37 cellular contexts compared by ENCODE assay signal in genomic region chr10:19801369-19801768, GRCh38. TPM values are rescaled to one million over a fixed set of nuclear protein-coding genes. Genes with fewer than 3 reads are reported as not detected.
"Had no signal": no experiment of that assay in that cellular context is flagged by ENCODE, and none has a peak within 500 bp of the region (broad histone marks: within the 10 kb centered on the region; RNA-seq: fewer than 3 reads in every experiment).

No MANE protein-coding gene starts in this region.

- H3K27ac Mint-ChIP-seq: activated naive CD4-positive, alpha-beta T cell treated with anti-CD3 and anti-CD28 coated beads for 36 hours; activated naive CD4-positive, alpha-beta T cell treated with anti-CD3 and anti-CD28 coated beads, Interleukin-2, amount 10 ng/mL, durations not matched to agents 7 days and 5 days; activated naive CD4-positive, alpha-beta T cell treated with anti-CD3 and anti-CD28 coated beads, Interleukin-2, amount 50 U/mL, for 24 hours; activated naive CD4-positive, alpha-beta T cell treated with anti-CD3 and anti-CD28 coated beads, Interleukin-2, amount 50 U/mL, for 72 hours; activated naive CD8-positive, alpha-beta T cell; activated naive CD8-positive, alpha-beta T cell treated with anti-CD3 and anti-CD28 coated beads for 36 hours; activated naive CD8-positive, alpha-beta T cell treated with anti-CD3 and anti-CD28 coated beads, Interleukin-2, amount 10 ng/mL, durations not matched to agents 7 days and 5 days; activated naive CD8-positive, alpha-beta T cell treated with anti-CD3 and anti-CD28 coated beads, Interleukin-2, amount 50 U/mL, for 24 hours; activated T-cell treated with anti-CD3 and anti-CD28 coated beads, Interleukin-2, amount 50 U/mL, for 24 hours; activated T-cell treated with anti-CD3 and anti-CD28 coated beads, Interleukin-2, amount 50 U/mL, for 72 hours; activated T-helper 1 cell treated with anti-CD3 and anti-CD28 coated beads, Interleukin-12 subunit alpha, Interleukin-12 subunit beta, Interleukin-2, Interleukin-4 antibody, amounts not matched to agents 30 ng/mL and 10 ng/mL and 1 ng/mL, durations not matched to agents 14 hours and 24 hours and 36 hours; activated T-helper 17 cell treated with anti-CD3 and anti-CD28 coated beads, Interleukin-2, amount 50 U/mL, for 72 hours; activated T-helper 2 cell treated with anti-CD3 and anti-CD28 coated beads, Interferon-gamma antibody, Interleukin-2, Interleukin-4, amounts not matched to agents 10 μg/mL and 5 μg/mL and 100 μg/mL, durations not matched to agents 14 hours and 24 hours and 36 hours; brain had no signal

- H3K36me3 Mint-ChIP-seq: activated naive CD4-positive, alpha-beta T cell treated with anti-CD3 and anti-CD28 coated beads, Interleukin-2, amount 10 ng/mL, durations not matched to agents 7 days and 5 days; activated naive CD4-positive, alpha-beta T cell treated with anti-CD3 and anti-CD28 coated beads, Interleukin-2, amount 50 U/mL, for 72 hours; activated naive CD8-positive, alpha-beta T cell; activated naive CD8-positive, alpha-beta T cell treated with anti-CD3 and anti-CD28 coated beads for 36 hours; activated naive CD8-positive, alpha-beta T cell treated with anti-CD3 and anti-CD28 coated beads, Interleukin-2, amount 10 ng/mL, durations not matched to agents 7 days and 5 days; brain had no signal

- H3K36me3 ChIP-seq: adrenal gland, ascending aorta, brain microvascular endothelial cell, breast epithelium, cardiac muscle cell had no signal

- H3K27me3 ChIP-seq: adrenal gland, ascending aorta, body of pancreas, brain microvascular endothelial cell, breast epithelium, cardiac muscle cell had no signal

- H3K27me3 Mint-ChIP-seq: activated naive CD4-positive, alpha-beta T cell treated with anti-CD3 and anti-CD28 coated beads, Interleukin-2, amount 10 ng/mL, durations not matched to agents 7 days and 5 days; activated naive CD4-positive, alpha-beta T cell treated with anti-CD3 and anti-CD28 coated beads, Interleukin-2, amount 50 U/mL, for 24 hours; activated naive CD8-positive, alpha-beta T cell; activated naive CD8-positive, alpha-beta T cell treated with anti-CD3 and anti-CD28 coated beads for 36 hours; activated naive CD8-positive, alpha-beta T cell treated with anti-CD3 and anti-CD28 coated beads, Interleukin-2, amount 10 ng/mL, durations not matched to agents 7 days and 5 days; activated naive CD8-positive, alpha-beta T cell treated with anti-CD3 and anti-CD28 coated beads, Interleukin-2, amount 50 U/mL, for 24 hours; activated T-cell treated with anti-CD3 and anti-CD28 coated beads, Interleukin-2, amount 50 U/mL, for 24 hours; activated T-helper 17 cell treated with anti-CD3 and anti-CD28 coated beads, Interleukin-2, amount 50 U/mL, for 72 hours; central memory CD8-positive, alpha-beta T cell had no signal

- H3K9me3 Mint-ChIP-seq: activated naive CD4-positive, alpha-beta T cell treated with anti-CD3 and anti-CD28 coated beads, Interleukin-2, amount 10 ng/mL, durations not matched to agents 7 days and 5 days; activated T-helper 2 cell treated with anti-CD3 and anti-CD28 coated beads, Interferon-gamma antibody, Interleukin-2, Interleukin-4, amounts not matched to agents 10 μg/mL and 5 μg/mL and 100 μg/mL, durations not matched to agents 14 hours and 24 hours and 36 hours had no signal

- H3K4me3 Mint-ChIP-seq: activated naive CD4-positive, alpha-beta T cell treated with anti-CD3 and anti-CD28 coated beads for 36 hours; activated naive CD4-positive, alpha-beta T cell treated with anti-CD3 and anti-CD28 coated beads, Interleukin-2, amount 10 ng/mL, durations not matched to agents 7 days and 5 days; activated naive CD4-positive, alpha-beta T cell treated with anti-CD3 and anti-CD28 coated beads, Interleukin-2, amount 50 U/mL, for 24 hours; activated naive CD8-positive, alpha-beta T cell; activated naive CD8-positive, alpha-beta T cell treated with anti-CD3 and anti-CD28 coated beads for 36 hours; activated naive CD8-positive, alpha-beta T cell treated with anti-CD3 and anti-CD28 coated beads, Interleukin-2, amount 10 ng/mL, durations not matched to agents 7 days and 5 days; activated naive CD8-positive, alpha-beta T cell treated with anti-CD3 and anti-CD28 coated beads, Interleukin-2, amount 50 U/mL, for 24 hours; activated T-cell treated with anti-CD3 and anti-CD28 coated beads, Interleukin-2, amount 50 U/mL, for 24 hours; activated T-cell treated with anti-CD3 and anti-CD28 coated beads, Interleukin-2, amount 50 U/mL, for 4 hours; activated T-cell treated with anti-CD3 and anti-CD28 coated beads, Interleukin-2, amount 50 U/mL, for 72 hours; activated T-helper 1 cell treated with anti-CD3 and anti-CD28 coated beads, Interleukin-12 subunit alpha, Interleukin-12 subunit beta, Interleukin-2, Interleukin-4 antibody, amounts not matched to agents 30 ng/mL and 10 ng/mL and 1 ng/mL, durations not matched to agents 14 hours and 24 hours and 36 hours; activated T-helper 17 cell treated with anti-CD3 and anti-CD28 coated beads, Interleukin-2, amount 50 U/mL, for 72 hours; brain; central memory CD8-positive, alpha-beta T cell had no signal

- H3K27ac ChIP-seq: adrenal gland, ascending aorta, body of pancreas, brain microvascular endothelial cell, breast epithelium, cardiac muscle cell had no signal

- H3K4me1 Mint-ChIP-seq: activated naive CD4-positive, alpha-beta T cell treated with anti-CD3 and anti-CD28 coated beads, Interleukin-2, amount 10 ng/mL, durations not matched to agents 7 days and 5 days; activated naive CD4-positive, alpha-beta T cell treated with anti-CD3 and anti-CD28 coated beads, Interleukin-2, amount 50 U/mL, for 24 hours; activated naive CD8-positive, alpha-beta T cell treated with anti-CD3 and anti-CD28 coated beads for 36 hours; activated naive CD8-positive, alpha-beta T cell treated with anti-CD3 and anti-CD28 coated beads, Interleukin-2, amount 10 ng/mL, durations not matched to agents 7 days and 5 days; activated naive CD8-positive, alpha-beta T cell treated with anti-CD3 and anti-CD28 coated beads, Interleukin-2, amount 50 U/mL, for 24 hours; activated T-helper 17 cell treated with anti-CD3 and anti-CD28 coated beads, Interleukin-2, amount 50 U/mL, for 72 hours; brain; central memory CD8-positive, alpha-beta T cell had no signal

- DNase-seq: activated effector memory CD4-positive, alpha-beta T cell treated with anti-CD3 and anti-CD28 coated beads, Interleukin-2, amount 50 U/mL, for 16 hours; activated effector memory CD4-positive, alpha-beta T cell treated with Interleukin-2 at 50 U/mL for 16 hours; activated gamma-delta T cell; activated gamma-delta T cell treated with Interleukin-2 at 50 U/mL for 16 hours; activated naive CD4-positive, alpha-beta T cell; activated naive CD4-positive, alpha-beta T cell treated with anti-CD3 and anti-CD28 coated beads for 36 hours; activated naive CD4-positive, alpha-beta T cell treated with anti-CD3 and anti-CD28 coated beads, Interleukin-2, amount 10 ng/mL, durations not matched to agents 7 days and 5 days; activated naive CD4-positive, alpha-beta T cell treated with anti-CD3 and anti-CD28 coated beads, Interleukin-2, amount 50 U/mL, for 16 hours; activated naive CD4-positive, alpha-beta T cell treated with Interleukin-2 at 50 U/mL for 16 hours; activated naive CD8-positive, alpha-beta T cell treated with anti-CD3 and anti-CD28 coated beads for 36 hours; activated naive CD8-positive, alpha-beta T cell treated with anti-CD3 and anti-CD28 coated beads, Interleukin-2, amount 10 ng/mL, durations not matched to agents 7 days and 5 days; activated naive CD8-positive, alpha-beta T cell treated with anti-CD3 and anti-CD28 coated beads, Interleukin-2, amount 50 U/mL, for 24 hours; activated T-cell treated with anti-CD3 and anti-CD28 coated beads, Interleukin-2, amount 50 U/mL, for 24 hours; activated T-cell treated with anti-CD3 and anti-CD28 coated beads, Interleukin-2, amount 50 U/mL, for 4 hours; activated T-cell treated with anti-CD3 and anti-CD28 coated beads, Interleukin-2, amount 50 U/mL, for 48 hours; activated T-cell treated with anti-CD3 and anti-CD28 coated beads, Interleukin-2, amount 50 U/mL, for 72 hours; adrenal gland; amniotic stem cell; amygdala; anterior cingulate cortex; aorta; body of pancreas; brain microvascular endothelial cell; caudate nucleus; central memory CD4-positive, alpha-beta T cell; cerebellar nuclear complex had no signal

- ATAC-seq: activated naive CD4-positive, alpha-beta T cell treated with anti-CD3 and anti-CD28 coated beads, Interleukin-2, amount 50 U/mL, for 72 hours; activated naive CD8-positive, alpha-beta T cell treated with anti-CD3 and anti-CD28 coated beads, Interleukin-2, amount 50 U/mL, for 24 hours; activated T-cell treated with anti-CD3 and anti-CD28 coated beads, Interleukin-2, amount 50 U/mL, for 4 hours; activated T-cell treated with anti-CD3 and anti-CD28 coated beads, Interleukin-2, amount 50 U/mL, for 72 hours; activated T-helper 17 cell treated with anti-CD3 and anti-CD28 coated beads, Interleukin-2, amount 50 U/mL, for 72 hours; body of pancreas had no signal

- H3K4me1 ChIP-seq: adrenal gland, ascending aorta, body of pancreas, breast epithelium had no signal

- H3K9me3 ChIP-seq: adrenal gland, ascending aorta, body of pancreas, breast epithelium had no signal

- H3K4me3 ChIP-seq: adrenal gland, ascending aorta, body of pancreas, breast epithelium, cardiac muscle cell had no signal

RNA-seq across cellular contexts. Expression of gene PLXDC2, which starts 14.9 kb away (rescaled TPM):
- total RNA-seq: activated naive CD4-positive, alpha-beta T cell treated with anti-CD3 and anti-CD28 coated beads for 36 hours; activated naive CD4-positive, alpha-beta T cell treated with anti-CD3 and anti-CD28 coated beads, Interleukin-2, amount 50 U/mL, for 72 hours; activated T-helper 1 cell treated with anti-CD3 and anti-CD28 coated beads, Interleukin-12 subunit alpha, Interleukin-12 subunit beta, Interleukin-2, Interleukin-4 antibody, amounts not matched to agents 30 ng/mL and 10 ng/mL and 1 ng/mL, durations not matched to agents 14 hours and 24 hours and 36 hours; activated T-helper 17 cell treated with anti-CD3 and anti-CD28 coated beads, Interleukin-2, amount 50 U/mL, for 72 hours; activated T-helper 2 cell treated with anti-CD3 and anti-CD28 coated beads, Interferon-gamma antibody, Interleukin-2, Interleukin-4, amounts not matched to agents 10 μg/mL and 5 μg/mL and 100 μg/mL, durations not matched to agents 14 hours and 24 hours and 36 hours had no signal
